In genomic region chr19:40465025-40465780, GRCh38 we compare ENCODE assay signal across 1 cellular context.
A peak's percentile ranks its signal among the peaks of the same experiment; 100 is the strongest.
TF ChIP-seq lines count a peak whose summit lies in the region.

Gene BLVRB, minus strand, starts transcription at chr19:40465745. Its CDS starts 57 bp downstream, at chr19:40465688.

TF ChIP-seq in HepG2, 621 proteins besides CTCF, POLR2A, EP300 and RAD21 (continued from another document and continues in another):
- TF ChIP-seq, protein P1, sequence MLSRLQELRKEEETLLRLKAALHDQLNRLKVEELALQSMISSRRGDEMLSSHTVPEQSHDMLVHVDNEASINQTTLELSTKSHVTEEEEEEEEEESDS (CRISPR knock-in tag; IDR thresholded peaks at IDR 0.05; ENCODE audit: borderline replicate concordance): no peak
- TF ChIP-seq ZNF207 (IDR thresholded peaks at IDR 0.05; ENCODE audit: borderline replicate concordance) (no peak), FLYWCH1 (CRISPR knock-in tag; IDR thresholded peaks at IDR 0.05) (no peak), ZBTB20 (CRISPR knock-in tag; IDR thresholded peaks at IDR 0.05; ENCODE audit: borderline replicate concordance, low read depth) (0 out of 2 replicates have a peak, but pooled peaks have one; percentile 42), TRIM24 (CRISPR knock-in tag; IDR thresholded peaks at IDR 0.05) (no peak), TIGD3 (CRISPR knock-in tag; IDR thresholded peaks at IDR 0.05; ENCODE audit: borderline replicate concordance) (no peak), SAP130 (CRISPR knock-in tag; IDR thresholded peaks at IDR 0.05; ENCODE audit: low read depth) (no peak), KMT2A (CRISPR knock-in tag; IDR thresholded peaks at IDR 0.05) (no peak), SATB2 (CRISPR knock-in tag; IDR thresholded peaks at IDR 0.05) (no peak), ZNF121 (CRISPR knock-in tag; IDR thresholded peaks at IDR 0.05) (no peak), ZNF484 (CRISPR knock-in tag; IDR thresholded peaks at IDR 0.05; ENCODE audit: borderline replicate concordance, low read depth) (no peak), ZNF574 (CRISPR knock-in tag; IDR thresholded peaks at IDR 0.05) (no peak; the same call in 1 of the 2 replicates), HDAC2 (CRISPR knock-in tag; IDR thresholded peaks at IDR 0.05) (no peak; the same call in 1 of the 2 replicates), JUNB (CRISPR knock-in tag; IDR thresholded peaks at IDR 0.05; ENCODE audit: borderline replicate concordance) (no peak), SMYD3 (CRISPR knock-in tag; IDR thresholded peaks at IDR 0.05) (no peak), ZIK1 (CRISPR knock-in tag; IDR thresholded peaks at IDR 0.05; ENCODE audit: borderline replicate concordance, low read depth) (0 out of 2 replicates have a peak, but pooled peaks have one; percentile 25), RELA (CRISPR knock-in tag; IDR thresholded peaks at IDR 0.05) (no peak), HBP1 (CRISPR knock-in tag; IDR thresholded peaks at IDR 0.05; ENCODE audit: low read depth) (no peak), ISL2 (CRISPR knock-in tag; IDR thresholded peaks at IDR 0.05) (no peak; the same call in 1 of the 2 replicates), SIX1 (CRISPR knock-in tag; IDR thresholded peaks at IDR 0.05; ENCODE audit: borderline replicate concordance) (no peak), ZBTB3 (CRISPR knock-in tag; IDR thresholded peaks at IDR 0.05; ENCODE audit: borderline replicate concordance, low read depth) (no peak), RFXAP (CRISPR knock-in tag; IDR thresholded peaks at IDR 0.05; ENCODE audit: borderline replicate concordance) (no peak), MIER2 (CRISPR knock-in tag; IDR thresholded peaks at IDR 0.05) (no peak; the same call in 1 of the 2 replicates), CC2D1A (CRISPR knock-in tag; IDR thresholded peaks at IDR 0.05) (no peak), HNRNPUL1 (IDR thresholded peaks at IDR 0.05; ENCODE audit: low read depth, low read length) (no peak), ZNF720 (CRISPR knock-in tag; IDR thresholded peaks at IDR 0.05) (no peak), JDP2 (CRISPR knock-in tag; IDR thresholded peaks at IDR 0.05; ENCODE audit: borderline replicate concordance) (no peak), JUND (CRISPR knock-in tag; IDR thresholded peaks at IDR 0.05) (no peak), MTF2 (CRISPR knock-in tag; IDR thresholded peaks at IDR 0.05; ENCODE audit: borderline replicate concordance) (no peak), FOXP4 (CRISPR knock-in tag; IDR thresholded peaks at IDR 0.05) (peak; percentile 3; the same call in 1 of the 2 replicates), TBX3 (IDR thresholded peaks at IDR 0.05; ENCODE audit: borderline replicate concordance) (no peak), PITX1 (CRISPR knock-in tag; IDR thresholded peaks at IDR 0.05) (no peak), ZNF136 (CRISPR knock-in tag; IDR thresholded peaks at IDR 0.05; ENCODE audit: low read depth) (peak; percentile 86; the same call in 1 of the 2 replicates), EHMT2 (IDR thresholded peaks at IDR 0.05; ENCODE audit: borderline replicate concordance, low read depth, low read length) (no peak), ZNF562 (CRISPR knock-in tag; IDR thresholded peaks at IDR 0.05; ENCODE audit: borderline replicate concordance) (no peak), RARA (CRISPR knock-in tag; IDR thresholded peaks at IDR 0.05) (no peak; the same call in 1 of the 2 replicates), POGZ (CRISPR knock-in tag; IDR thresholded peaks at IDR 0.05) (peak; percentile 47; the same call in 1 of the 2 replicates), GTF3A (CRISPR knock-in tag; conservative IDR thresholded peaks at IDR 0.05) (no peak), ATM (IDR thresholded peaks at IDR 0.05; ENCODE audit: borderline replicate concordance) (no peak), MED13 (CRISPR knock-in tag; IDR thresholded peaks at IDR 0.05) (no peak), MAZ (IDR thresholded peaks at IDR 0.05; ENCODE audit: borderline replicate concordance, low read depth, low read length) (no peak), MAZ (CRISPR knock-in tag; IDR thresholded peaks at IDR 0.05; ENCODE audit: low read depth) (no peak), ZNF383 (CRISPR knock-in tag; IDR thresholded peaks at IDR 0.05; ENCODE audit: borderline replicate concordance) (no peak), POLR2G (IDR thresholded peaks at IDR 0.05; ENCODE audit: low read depth, low read length) (peak; percentile 64; the same call in 1 of the 2 replicates), BCL6 (CRISPR knock-in tag; IDR thresholded peaks at IDR 0.05) (no peak), ZNF780A (CRISPR knock-in tag; IDR thresholded peaks at IDR 0.05) (no peak), ZNF34 (CRISPR knock-in tag; IDR thresholded peaks at IDR 0.05; ENCODE audit: borderline replicate concordance) (no peak), NKX3-1 (CRISPR knock-in tag; IDR thresholded peaks at IDR 0.05) (no peak), ZNF138 (CRISPR knock-in tag; IDR thresholded peaks at IDR 0.05; ENCODE audit: low read depth) (0 out of 2 replicates have a peak, but pooled peaks have one; percentile 33), ZNF850 (CRISPR knock-in tag; conservative IDR thresholded peaks at IDR 0.05) (no peak)
- TF ChIP-seq, protein P2, sequence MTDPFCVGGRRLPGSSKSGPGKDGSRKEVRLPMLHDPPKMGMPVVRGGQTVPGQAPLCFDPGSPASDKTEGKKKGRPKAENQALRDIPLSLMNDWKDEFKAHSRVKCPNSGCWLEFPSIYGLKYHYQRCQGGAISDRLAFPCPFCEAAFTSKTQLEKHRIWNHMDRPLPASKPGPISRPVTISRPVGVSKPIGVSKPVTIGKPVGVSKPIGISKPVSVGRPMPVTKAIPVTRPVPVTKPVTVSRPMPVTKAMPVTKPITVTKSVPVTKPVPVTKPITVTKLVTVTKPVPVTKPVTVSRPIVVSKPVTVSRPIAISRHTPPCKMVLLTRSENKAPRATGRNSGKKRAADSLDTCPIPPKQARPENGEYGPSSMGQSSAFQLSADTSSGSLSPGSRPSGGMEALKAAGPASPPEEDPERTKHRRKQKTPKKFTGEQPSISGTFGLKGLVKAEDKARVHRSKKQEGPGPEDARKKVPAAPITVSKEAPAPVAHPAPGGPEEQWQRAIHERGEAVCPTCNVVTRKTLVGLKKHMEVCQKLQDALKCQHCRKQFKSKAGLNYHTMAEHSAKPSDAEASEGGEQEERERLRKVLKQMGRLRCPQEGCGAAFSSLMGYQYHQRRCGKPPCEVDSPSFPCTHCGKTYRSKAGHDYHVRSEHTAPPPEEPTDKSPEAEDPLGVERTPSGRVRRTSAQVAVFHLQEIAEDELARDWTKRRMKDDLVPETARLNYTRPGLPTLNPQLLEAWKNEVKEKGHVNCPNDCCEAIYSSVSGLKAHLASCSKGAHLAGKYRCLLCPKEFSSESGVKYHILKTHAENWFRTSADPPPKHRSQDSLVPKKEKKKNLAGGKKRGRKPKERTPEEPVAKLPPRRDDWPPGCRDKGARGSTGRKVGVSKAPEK (CRISPR knock-in tag; IDR thresholded peaks at IDR 0.05; ENCODE audit: borderline replicate concordance): no peak
- TF ChIP-seq, protein P3, sequence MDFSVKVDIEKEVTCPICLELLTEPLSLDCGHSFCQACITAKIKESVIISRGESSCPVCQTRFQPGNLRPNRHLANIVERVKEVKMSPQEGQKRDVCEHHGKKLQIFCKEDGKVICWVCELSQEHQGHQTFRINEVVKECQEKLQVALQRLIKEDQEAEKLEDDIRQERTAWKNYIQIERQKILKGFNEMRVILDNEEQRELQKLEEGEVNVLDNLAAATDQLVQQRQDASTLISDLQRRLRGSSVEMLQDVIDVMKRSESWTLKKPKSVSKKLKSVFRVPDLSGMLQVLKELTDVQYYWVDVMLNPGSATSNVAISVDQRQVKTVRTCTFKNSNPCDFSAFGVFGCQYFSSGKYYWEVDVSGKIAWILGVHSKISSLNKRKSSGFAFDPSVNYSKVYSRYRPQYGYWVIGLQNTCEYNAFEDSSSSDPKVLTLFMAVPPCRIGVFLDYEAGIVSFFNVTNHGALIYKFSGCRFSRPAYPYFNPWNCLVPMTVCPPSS (IDR thresholded peaks at IDR 0.05): no peak
- TF ChIP-seq, protein P4, sequence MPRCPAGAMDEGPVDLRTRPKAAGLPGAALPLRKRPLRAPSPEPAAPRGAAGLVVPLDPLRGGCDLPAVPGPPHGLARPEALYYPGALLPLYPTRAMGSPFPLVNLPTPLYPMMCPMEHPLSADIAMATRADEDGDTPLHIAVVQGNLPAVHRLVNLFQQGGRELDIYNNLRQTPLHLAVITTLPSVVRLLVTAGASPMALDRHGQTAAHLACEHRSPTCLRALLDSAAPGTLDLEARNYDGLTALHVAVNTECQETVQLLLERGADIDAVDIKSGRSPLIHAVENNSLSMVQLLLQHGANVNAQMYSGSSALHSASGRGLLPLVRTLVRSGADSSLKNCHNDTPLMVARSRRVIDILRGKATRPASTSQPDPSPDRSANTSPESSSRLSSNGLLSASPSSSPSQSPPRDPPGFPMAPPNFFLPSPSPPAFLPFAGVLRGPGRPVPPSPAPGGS (CRISPR knock-in tag; IDR thresholded peaks at IDR 0.05): peak; percentile 27; the same call in 1 of the 2 replicates
- TF ChIP-seq, protein P5, sequence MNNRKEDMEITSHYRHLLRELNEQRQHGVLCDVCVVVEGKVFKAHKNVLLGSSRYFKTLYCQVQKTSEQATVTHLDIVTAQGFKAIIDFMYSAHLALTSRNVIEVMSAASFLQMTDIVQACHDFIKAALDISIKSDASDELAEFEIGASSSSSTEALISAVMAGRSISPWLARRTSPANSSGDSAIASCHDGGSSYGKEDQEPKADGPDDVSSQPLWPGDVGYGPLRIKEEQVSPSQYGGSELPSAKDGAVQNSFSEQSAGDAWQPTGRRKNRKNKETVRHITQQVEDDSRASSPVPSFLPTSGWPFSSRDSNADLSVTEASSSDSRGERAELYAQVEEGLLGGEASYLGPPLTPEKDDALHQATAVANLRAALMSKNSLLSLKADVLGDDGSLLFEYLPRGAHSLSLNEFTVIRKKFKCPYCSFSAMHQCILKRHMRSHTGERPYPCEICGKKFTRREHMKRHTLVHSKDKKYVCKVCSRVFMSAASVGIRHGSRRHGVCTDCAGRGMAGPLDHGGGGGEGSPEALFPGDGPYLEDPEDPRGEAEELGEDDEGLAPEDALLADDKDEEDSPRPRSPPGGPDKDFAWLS (CRISPR knock-in tag; IDR thresholded peaks at IDR 0.05; ENCODE audit: borderline replicate concordance): no peak; the same call in 1 of the 2 replicates
